ENCODE assay signal across 17 cellular contexts in the genomic region with DNA sequence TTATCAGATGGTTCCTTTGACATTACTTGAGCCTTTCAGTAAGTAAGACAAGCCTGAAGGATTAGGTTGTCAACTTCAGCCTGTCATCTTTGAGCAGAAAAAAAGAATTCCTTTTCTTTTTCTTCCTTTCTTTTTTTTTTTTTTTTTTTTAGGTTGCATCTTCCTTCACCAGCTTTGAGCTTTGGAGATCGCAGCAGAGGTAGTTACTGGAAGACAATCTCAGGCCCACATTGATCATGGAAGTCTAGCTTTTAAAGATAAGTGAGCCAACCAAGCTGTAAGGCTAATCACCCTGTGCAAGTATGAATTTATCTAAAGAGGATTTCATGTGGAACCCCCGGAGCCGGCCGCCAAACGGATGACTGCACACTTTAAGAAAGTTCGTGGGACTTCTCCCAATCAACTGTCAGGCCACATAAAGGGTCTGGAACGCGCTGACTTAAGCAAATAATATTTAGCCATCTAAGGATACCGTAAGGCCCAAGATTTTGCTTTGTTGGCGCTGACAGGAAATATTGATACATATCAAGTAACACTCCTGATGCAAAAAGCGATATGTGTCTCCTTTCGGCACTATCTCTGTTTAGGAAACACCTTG.
DNase-seq lines count a peak whose midpoint lies in the region; ATAC-seq, FAIRE-seq and TF ChIP-seq lines count a peak whose summit lies in the region.
"Had no signal": no experiment of that assay in that cellular context is flagged by ENCODE, and none has a peak within 500 bp of the region (broad histone marks: within the 10 kb centered on the region; RNA-seq: fewer than 3 reads in every experiment).

No MANE protein-coding gene starts in this region.

- H3K27me3 ChIP-seq in esophagus squamous epithelium = peaks cover 0 to 14% (median 0%) of the 10 kb centered on the region in 4 donors
- H3K27me3 ChIP-seq in neuron (ENCODE audit: insufficient read depth, low read length) = no peaks in the 10 kb centered on the region
- no peaks in the 10 kb centered on the region for H3K27me3 ChIP-seq in uterus

- FAIRE-seq in TTC549 (lab: Jason Lieb, UNC) = peak; percentile 96
- FAIRE-seq: small intestine had no signal

- TF ChIP-seq CTCF in esophagus squamous epithelium (IDR thresholded peaks at IDR 0.05) (no peak), uterus (IDR thresholded peaks at IDR 0.05) (no peak)

- 70 to 75% methylated on average over 11 to 12 of the region's 12 CpGs for WGBS in esophagus squamous epithelium, 2 donors

- H3K36me3 ChIP-seq in esophagus squamous epithelium = no peaks in the 10 kb centered on the region
- no peaks in the 10 kb centered on the region for H3K36me3 ChIP-seq in neuron (ENCODE audit: insufficient read depth, low read length)
- no peaks in the 10 kb centered on the region for H3K36me3 ChIP-seq in uterus

- H3K4me3 ChIP-seq in esophagus squamous epithelium = no peak overlapping the region
- H3K4me3 ChIP-seq in neuron (ENCODE audit: low read length) = no peak overlapping the region
- H3K4me3 ChIP-seq in uterus = no peak overlapping the region
- H3K4me3 ChIP-seq: psoas muscle had no signal

- peak overlapping the region; percentile 39 for H2AFZ ChIP-seq in neuron (ENCODE audit: low read depth, low read length)

- DNase-seq in esophagus squamous epithelium (lab: John Stamatoyannopoulos, UW) = no peak
- no peak for DNase-seq in uterus
- no peak for DNase-seq in NCI-H510A treated with DMSO at 0.1 percent for 48 hours (lab: John Stamatoyannopoulos, UW)
- DNase-seq in globus pallidus (ENCODE audit: low spot score) = no peak
- DNase-seq: activated CD4-positive, alpha-beta T cell treated with anti-CD3 and anti-CD28 coated beads, Interleukin-2, amount 50 U/mL, for 4 hours; activated CD4-positive, CD25-positive, alpha-beta regulatory T cell; anterior cingulate cortex; foreskin fibroblast; KG1; MM.1S; NCI-H1417 treated with DMSO at 0.1 percent for 48 hours; psoas muscle; small intestine had no signal

- H3K9me3 ChIP-seq in esophagus squamous epithelium (no peaks in the 10 kb centered on the region), neuron (ENCODE audit: low read length) (no peaks in the 10 kb centered on the region), uterus (no peaks in the 10 kb centered on the region)
- H3K9me3 ChIP-seq: psoas muscle had no signal

- peaks cover 0 to 23% (median 9%) of the 10 kb centered on the region in 3 donors for H3K4me1 ChIP-seq in esophagus squamous epithelium
- peaks cover 72% of the 10 kb centered on the region for H3K4me1 ChIP-seq in neuron (ENCODE audit: insufficient read depth, low read length)
- no peaks in the 10 kb centered on the region for H3K4me1 ChIP-seq in uterus
- H3K4me1 ChIP-seq: psoas muscle had no signal

- H3K27ac ChIP-seq in esophagus squamous epithelium = peak overlapping the region in 3 of 4 donors; percentile 30 to 40 (median 40)
- peak overlapping the region; percentile 41 to 81 for H3K27ac ChIP-seq in uterus
- H3K27ac ChIP-seq: epithelial cell of prostate, psoas muscle had no signal

- intact Hi-C loops in esophagus squamous epithelium (cut with DNase I) (no loop called here), uterus (cut with DNase I; ENCODE audit: low total_unique reads) (no loop called here)

- ATAC-seq in HG02938 (IDR thresholded peaks at IDR 0.05; ENCODE audit: unreplicated experiment) = no peak
- ATAC-seq: psoas muscle had no signal

- TF ChIP-seq POLR2A in esophagus squamous epithelium (IDR thresholded peaks at IDR 0.05) = no peak
- no peak for TF ChIP-seq POLR2A in uterus (IDR thresholded peaks at IDR 0.05)
